8 cellular contexts compared by ENCODE assay signal in the genomic region with DNA sequence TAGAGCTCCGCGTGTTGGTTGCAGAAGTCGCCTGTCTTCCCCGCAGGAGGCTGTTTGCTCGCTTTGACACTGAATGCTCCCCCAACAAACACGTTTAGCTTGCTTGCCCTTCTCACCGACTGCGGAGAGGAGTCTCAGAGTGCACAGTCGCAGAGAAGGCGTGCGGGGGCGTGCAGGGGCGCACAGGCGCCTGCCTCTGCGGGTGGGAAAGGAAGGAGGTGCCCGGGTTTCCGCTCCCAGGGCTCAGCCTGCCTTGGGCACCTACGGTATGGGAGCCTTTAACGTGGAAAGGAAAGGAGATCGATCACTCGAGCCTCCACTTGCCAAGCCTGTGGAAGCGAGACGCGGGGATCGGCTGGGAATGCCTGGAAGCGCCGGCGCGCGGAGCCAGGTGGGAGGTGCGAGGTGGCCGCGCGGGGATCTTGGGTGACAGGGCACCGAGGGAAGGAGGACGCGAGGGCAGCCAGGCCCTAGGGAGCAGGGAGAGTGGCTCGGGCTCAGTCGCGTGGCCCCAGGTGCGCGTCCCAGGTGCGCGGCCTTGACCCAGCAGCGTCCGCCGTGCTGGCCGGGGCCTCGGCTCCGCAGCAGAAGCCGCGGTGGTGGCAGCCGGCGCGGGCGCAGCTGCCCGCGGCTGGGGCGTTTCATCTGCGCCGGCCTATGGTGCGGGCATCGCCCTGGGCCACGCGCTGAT. TPM values are rescaled to one million over a fixed set of nuclear protein-coding genes. Genes with fewer than 3 reads are reported as not detected.
DNase-seq lines count a peak whose midpoint lies in the region; ATAC-seq lines count a peak whose summit lies in the region.

Gene FAN1 (plus strand): TSS at position 419 of the 691 bp plus-strand sequence. CDS start 749 bp downstream, outside the sequence.

- H3K36me3 Mint-ChIP-seq in activated CD4-positive, alpha-beta T cell treated with anti-CD3 and anti-CD28 coated beads, Interleukin-2, amount 10 ng/mL, durations not matched to agents 7 days and 5 days (ENCODE audit: low read depth), result peaks cover 12% of the 10 kb centered on the region

- peaks cover 32% of the 10 kb centered on the region for H3K4me1 Mint-ChIP-seq in activated CD4-positive, alpha-beta T cell treated with anti-CD3 and anti-CD28 coated beads, Interleukin-2, amount 10 ng/mL, durations not matched to agents 7 days and 5 days

- POLR2A ChIA-PET in activated CD4-positive, alpha-beta T cell treated with anti-CD3 and anti-CD28 coated beads, Interleukin-2, amount 10 ng/mL, durations not matched to agents 7 days and 5 days (lab: Charles Lee), result interaction anchor here (0.6 kb wide), 1 partner anchor 127 kb away, joined by 5 read pairs; no protein-coding TSS in a partner anchor

- intact Hi-C loops in left colon (cut with DNase I, micrococcal nuclease), result no loop called here

- no peaks in the 10 kb centered on the region for H3K9me3 Mint-ChIP-seq in activated CD4-positive, alpha-beta T cell treated with anti-CD3 and anti-CD28 coated beads, Interleukin-2, amount 10 ng/mL, durations not matched to agents 7 days and 5 days

- H3K4me3 Mint-ChIP-seq in activated CD4-positive, alpha-beta T cell treated with anti-CD3 and anti-CD28 coated beads, Interleukin-2, amount 10 ng/mL, durations not matched to agents 7 days and 5 days, result peak within 1 kb of the TSS; percentile 87

- H3K27me3 Mint-ChIP-seq in activated CD4-positive, alpha-beta T cell treated with anti-CD3 and anti-CD28 coated beads, Interleukin-2, amount 10 ng/mL, durations not matched to agents 7 days and 5 days, result peaks cover 4% of the 10 kb centered on the region

- peak; percentile 85 for ATAC-seq in HG02973 (IDR thresholded peaks at IDR 0.05; ENCODE audit: unreplicated experiment)
- ATAC-seq in left colon, result peak; percentile 95

- CTCF ChIA-PET in activated CD4-positive, alpha-beta T cell treated with anti-CD3 and anti-CD28 coated beads, Interleukin-2, amount 10 ng/mL, durations not matched to agents 7 days and 5 days (lab: Charles Lee), result interaction anchor here (0.6 to 1.3 kb wide), 6 partner anchors 13 to 502 kb away, joined by 3 to 5 read pairs (median 4); no protein-coding TSS in a partner anchor

- H3K27ac Mint-ChIP-seq in activated CD4-positive, alpha-beta T cell treated with anti-CD3 and anti-CD28 coated beads, Interleukin-2, amount 10 ng/mL, durations not matched to agents 7 days and 5 days, result peak within 1 kb of the TSS; percentile 81

- peak; percentile 52 for DNase-seq in NCI-H1436 (lab: John Stamatoyannopoulos, UW)
- DNase-seq in NCI-H1436 treated with DMSO at 0.1 percent for 48 hours (lab: John Stamatoyannopoulos, UW), result no peak
- DNase-seq in NCI-H2196 (lab: John Stamatoyannopoulos, UW; ENCODE audit: unreplicated experiment), result peak; percentile 69
- DNase-seq in activated CD4-positive, alpha-beta T cell treated with anti-CD3 and anti-CD28 coated beads, Interleukin-2, amount 10 ng/mL, durations not matched to agents 7 days and 5 days, result peak; percentile 78
- peak; percentile 72 for DNase-seq in dedifferentiated amniotic fluid mesenchymal stem cell (ENCODE audit: extremely low spot score)
- DNase-seq in left colon, result peak; percentile 76 to 92
- peak; percentile 86 for DNase-seq in stimulated activated CD4-positive, alpha-beta T cell treated with anti-CD3 and anti-CD28 coated beads, Interleukin-1b, Interleukin-23, amount 100 ng/mL, for 48 hours

RNA-seq across cellular contexts. Expression of gene FAN1, which starts in this region (rescaled TPM):
- 10 to 100 TPM; 14.8 to 15.8 TPM for total RNA-seq in activated CD4-positive, alpha-beta T cell treated with anti-CD3 and anti-CD28 coated beads, Interleukin-2, amount 10 ng/mL, durations not matched to agents 7 days and 5 days
- 10 to 100 TPM in 1 of 2 donors, 1 to 10 TPM in 1; 8.4 to 15.8 TPM for total RNA-seq in left colon
